Comparison of ENCODE assay signal across 27 cellular contexts in genomic region chr10:22761569-22762220, GRCh38. TPM values are rescaled to one million over a fixed set of nuclear protein-coding genes. Genes with fewer than 3 reads are reported as not detected.
DNase-seq lines count a peak whose midpoint lies in the region; ATAC-seq, FAIRE-seq and TF ChIP-seq lines count a peak whose summit lies in the region.
"Had no signal": no experiment of that assay in that cellular context is flagged by ENCODE, and none has a peak within 500 bp of the region (broad histone marks: within the 10 kb centered on the region; RNA-seq: fewer than 3 reads in every experiment).

No MANE protein-coding gene starts in this region.

- no peak for TF ChIP-seq CTCF in foreskin fibroblast (IDR thresholded peaks at IDR 0.05; ENCODE audit: low read depth, low read length)

- H3K4me3 ChIP-seq in foreskin fibroblast (ENCODE audit: low read depth in 1 of 2, low read length in 2 of 2), result no peak overlapping the region
- H3K4me3 ChIP-seq: GM12878, left lung, mucosa of descending colon, psoas muscle, SK-N-MC, skin epidermis, upper lobe of right lung had no signal

- FAIRE-seq in RCC 7860 (lab: Jason Lieb, UNC), result no peak
- FAIRE-seq: A204.1, GM12878, HTR-8/SVneo had no signal

- ATAC-seq in HG03571 (IDR thresholded peaks at IDR 0.05; ENCODE audit: unreplicated experiment) (no peak), GM19023 (IDR thresholded peaks at IDR 0.05; ENCODE audit: unreplicated experiment) (no peak), GM19395 (IDR thresholded peaks at IDR 0.05; ENCODE audit: unreplicated experiment) (no peak), HG03196 (IDR thresholded peaks at IDR 0.05; ENCODE audit: unreplicated experiment) (no peak)
- ATAC-seq: GM12878, left lung, mucosa of descending colon, psoas muscle, upper lobe of right lung had no signal

- DNase-seq in Ammon's horn (ENCODE audit: low spot score), result peak; percentile 92
- peak; percentile 34 for DNase-seq in RCC 7860 (ENCODE audit: low spot score)
- DNase-seq in foreskin fibroblast, result peak; percentile 48 to 73
- peak; percentile 61 for DNase-seq in occipital lobe (lab: John Stamatoyannopoulos, UW)
- DNase-seq: activated CD4-positive, alpha-beta memory T cell treated with anti-CD3 and anti-CD28 coated beads, Interleukin-2, amount 10 ng/mL, durations not matched to agents 7 days and 5 days; activated CD4-positive, CD25-positive, alpha-beta regulatory T cell; activated naive CD4-positive, alpha-beta T cell; amniotic stem cell; H7; Karpas-422; left lung; mucosa of descending colon; NCI-H1105; NCI-H2081; NCI-H446; psoas muscle; stimulated activated CD4-positive, alpha-beta T cell treated with anti-CD3 and anti-CD28 coated beads, Interleukin-2, amount 100 ng/mL, for 48 hours; upper lobe of right lung had no signal

RNA-seq across cellular contexts. Expression of gene PIP4K2A, which starts 47.3 kb away (rescaled TPM):
- total RNA-seq in occipital lobe, result 41.0 TPM

Comparison
In these comparisons a context has a peak if more than half of its experiments do, and no peak if none do; other contexts are left out.
1. DNase-seq: peak in every context shown above with its lines; median percentile 92 in Ammon's horn; 61 in occipital lobe; 60 in foreskin fibroblast; 34 in RCC 7860.